Comparison of ENCODE assay signal across 8 cellular contexts in genomic region chr4:18022572-18023039, GRCh38. TPM values are rescaled to one million over a fixed set of nuclear protein-coding genes. Genes with fewer than 3 reads are reported as not detected.
DNase-seq lines count a peak whose midpoint lies in the region; ATAC-seq and TF ChIP-seq lines count a peak whose summit lies in the region.

No MANE protein-coding gene starts in this region.

- peaks cover 15% of the 10 kb centered on the region for H3K27me3 Mint-ChIP-seq in mesothelial cell of epicardium (ENCODE audit: low read depth)

- H3K4me1 Mint-ChIP-seq in mesothelial cell of epicardium, result peaks cover 16% of the 10 kb centered on the region

- DNase-seq in HL-60 (ENCODE audit: low read depth in 1 of 2, low spot score in 1 of 2) (no peak), breast epithelium (ENCODE audit: low spot score in 2 of 2) (no peak), mesothelial cell of epicardium (ENCODE audit: low spot score in 2 of 2, unreplicated experiment in 2 of 2) (no peak), aorta (no peak)
- no peak for DNase-seq in stimulated activated CD4-positive, alpha-beta T cell treated with anti-CD3 and anti-CD28 coated beads, Interleukin-1b, Interleukin-23, amount 100 ng/mL, for 48 hours

- TF ChIP-seq CTCF in 22Rv1 (IDR thresholded peaks at IDR 0.05) (no peak), HL-60 (IDR thresholded peaks at IDR 0.05; ENCODE audit: insufficient read depth, low read length) (no peak), breast epithelium (IDR thresholded peaks at IDR 0.05) (no peak), mesothelial cell of epicardium (IDR thresholded peaks at IDR 0.05; ENCODE audit: unreplicated experiment) (no peak)

- H3K27ac ChIP-seq in 22Rv1, result peak overlapping the region; percentile 94
- H3K27ac ChIP-seq in HL-60 (replicated peaks), result peak overlapping the region; percentile 90
- peak overlapping the region; percentile 95 to 96 for H3K27ac ChIP-seq in breast epithelium
- peak overlapping the region in 1 of 2 donors; percentile 34 for H3K27ac ChIP-seq in aorta (ENCODE audit: low read depth in 1 of 2, low read length in 2 of 2)

- 0 to 1% methylated on average over 19 of the region's 19 CpGs for WGBS in aorta, 2 donors

- H3K4me1 ChIP-seq in breast epithelium (no peaks in the 10 kb centered on the region), aorta (ENCODE audit: control insufficient read depth in 1 of 2, insufficient read depth in 2 of 2, low read length in 2 of 2) (no peaks in the 10 kb centered on the region)

- H3K4me3 ChIP-seq in HL-60 (replicated peaks; ENCODE audit: insufficient read depth, low read length) (peak overlapping the region; percentile 85), breast epithelium (peak overlapping the region; percentile 89 to 96 (median 94)), aorta (ENCODE audit: low read length in 2 of 2) (peak overlapping the region; percentile 81 to 90)

- no peaks in the 10 kb centered on the region for H3K27me3 ChIP-seq in HL-60 (ENCODE audit: insufficient read depth, poor library complexity, severe bottlenecking)
- H3K27me3 ChIP-seq in breast epithelium, result no peaks in the 10 kb centered on the region
- no peaks in the 10 kb centered on the region for H3K27me3 ChIP-seq in aorta (ENCODE audit: control insufficient read depth in 1 of 2, insufficient read depth in 2 of 2, low read length in 1 of 2)

- H3K4me3 Mint-ChIP-seq in mesothelial cell of epicardium, result peak overlapping the region; percentile 92

- no peak for TF ChIP-seq POLR2A in breast epithelium (IDR thresholded peaks at IDR 0.05)

- no peaks in the 10 kb centered on the region for H3K36me3 Mint-ChIP-seq in mesothelial cell of epicardium

- H3K36me3 ChIP-seq in breast epithelium (no peaks in the 10 kb centered on the region), aorta (ENCODE audit: control insufficient read depth in 1 of 2, insufficient read depth in 2 of 2, low read length in 1 of 2) (no peaks in the 10 kb centered on the region)

- peak overlapping the region; percentile 89 for H3K27ac Mint-ChIP-seq in mesothelial cell of epicardium

- intact Hi-C loops in breast epithelium (cut with DNase I; ENCODE audit: low total_unique reads) (no loop called here), aorta (cut with DNase I) (loop anchor here (2.0 to 10.0 kb wide), 3 partner anchors 212 to 448 kb away; partner anchors contain the start of genes DCAF16 (in 1 of the 2), LAP3 (in 1 of the 2), MED28 (in 1 of the 2) and NCAPG (in 1 of the 2))

- no peaks in the 10 kb centered on the region for H3K9me3 Mint-ChIP-seq in mesothelial cell of epicardium

- peak; percentile 1 for ATAC-seq in aorta (ENCODE audit: low FRiP score)
- ATAC-seq in HG03469 (IDR thresholded peaks at IDR 0.05; ENCODE audit: unreplicated experiment), result no peak
- ATAC-seq in GM18909 (IDR thresholded peaks at IDR 0.05; ENCODE audit: poor library complexity, unreplicated experiment), result no peak

- no peaks in the 10 kb centered on the region for H3K9me3 ChIP-seq in breast epithelium
- H3K9me3 ChIP-seq in aorta (ENCODE audit: control insufficient read depth, low read length), result no peaks in the 10 kb centered on the region

RNA-seq across cellular contexts. Expression of gene LCORL, which starts 1.1 kb away (rescaled TPM):
- 10 to 100 TPM; 23.9 to 34.1 (median 29.6) TPM for total RNA-seq in breast epithelium
- total RNA-seq in mesothelial cell of epicardium, result 20.9 to 21.6 TPM (median 21.3 TPM) in 3 replicates
- total RNA-seq in aorta, result 10 to 100 TPM in 1 of 2 donors, 1 to 10 TPM in 1; 7.9 to 14.7 TPM
- 1 to 10 TPM; 1.7 to 2.9 TPM for polyA plus RNA-seq in aorta
